9 cellular contexts compared by ENCODE assay signal in genomic region chr15:44718927-44719292, GRCh38. TPM values are rescaled to one million over a fixed set of nuclear protein-coding genes. Genes with fewer than 3 reads are reported as not detected.
DNase-seq lines count a peak whose midpoint lies in the region; ATAC-seq and TF ChIP-seq lines count a peak whose summit lies in the region.
"Had no signal": no experiment of that assay in that cellular context is flagged by ENCODE, and none has a peak within 500 bp of the region (broad histone marks: within the 10 kb centered on the region; RNA-seq: fewer than 3 reads in every experiment).

No MANE protein-coding gene starts in this region.

- no peaks in the 10 kb centered on the region for H3K9me3 ChIP-seq in spleen

- CTCF ChIA-PET in activated CD4-positive, alpha-beta memory T cell treated with anti-CD3 and anti-CD28 coated beads for 36 hours (lab: Charles Lee): interaction anchor here (1.1 to 16.5 kb wide), 4 partner anchors 11 to 67 kb away, joined by 3 to 312 read pairs (median 106); partner anchors contain the start of genes SPG11 and TRIM69

- no peaks in the 10 kb centered on the region for H3K27me3 Mint-ChIP-seq in activated T-cell treated with anti-CD3 and anti-CD28 coated beads, Interleukin-2, amount 50 U/mL, for 4 hours (ENCODE audit: low read depth)
- H3K27me3 Mint-ChIP-seq in activated CD4-positive, alpha-beta memory T cell treated with anti-CD3 and anti-CD28 coated beads for 36 hours: no peaks in the 10 kb centered on the region

- peaks cover 82% of the 10 kb centered on the region for H3K4me1 Mint-ChIP-seq in activated T-cell treated with anti-CD3 and anti-CD28 coated beads, Interleukin-2, amount 50 U/mL, for 4 hours (ENCODE audit: low read depth)
- peaks cover 87% of the 10 kb centered on the region for H3K4me1 Mint-ChIP-seq in activated CD4-positive, alpha-beta memory T cell treated with anti-CD3 and anti-CD28 coated beads for 36 hours (ENCODE audit: low read depth)

- H3K36me3 ChIP-seq in spleen: peaks cover 5 to 65% (median 47%) of the 10 kb centered on the region in 6 donors

- H3K4me3 Mint-ChIP-seq in activated T-cell treated with anti-CD3 and anti-CD28 coated beads, Interleukin-2, amount 50 U/mL, for 4 hours: peak overlapping the region; percentile 75
- peak overlapping the region; percentile 47 for H3K4me3 Mint-ChIP-seq in activated CD4-positive, alpha-beta memory T cell treated with anti-CD3 and anti-CD28 coated beads for 36 hours

- intact Hi-C loops in activated CD4-positive, alpha-beta memory T cell treated with anti-CD3 and anti-CD28 coated beads for 36 hours (cut with micrococcal nuclease): loop anchor here (1.0 to 2.0 kb wide), 3 partner anchors 8 to 16 kb away; partner anchors contain the start of genes B2M and PATL2
- intact Hi-C loops in spleen (cut with DNase I; ENCODE audit: low total_unique reads): no loop called here

- 79 to 91% (median 84%) methylated on average over 8 of the region's 8 CpGs for WGBS in spleen, 5 donors

- peaks cover 49% of the 10 kb centered on the region for H3K36me3 Mint-ChIP-seq in activated T-cell treated with anti-CD3 and anti-CD28 coated beads, Interleukin-2, amount 50 U/mL, for 4 hours (ENCODE audit: insufficient read depth)
- peaks cover 60% of the 10 kb centered on the region for H3K36me3 Mint-ChIP-seq in activated CD4-positive, alpha-beta memory T cell treated with anti-CD3 and anti-CD28 coated beads for 36 hours

- peak overlapping the region; percentile 92 for H3K27ac Mint-ChIP-seq in activated CD4-positive, alpha-beta memory T cell treated with anti-CD3 and anti-CD28 coated beads for 36 hours

- POLR2A ChIA-PET in activated CD4-positive, alpha-beta memory T cell treated with anti-CD3 and anti-CD28 coated beads for 36 hours (lab: Charles Lee): interaction anchor here (0.8 to 21.9 kb wide), 5 partner anchors 5 to 173 kb away, joined by 3 to 1161 read pairs (median 400); partner anchors contain the start of genes B2M, PATL2, SPG11 and TRIM69

- no peaks in the 10 kb centered on the region for H3K27me3 ChIP-seq in spleen (replicated peaks in 1 of 7)

- peaks cover 65 to 100% (median 97%) of the 10 kb centered on the region in 6 donors for H3K4me1 ChIP-seq in spleen

- TF ChIP-seq POLR2A in spleen (IDR thresholded peaks at IDR 0.05): no peak

- no peak for ATAC-seq in activated T-cell treated with anti-CD3 and anti-CD28 coated beads, Interleukin-2, amount 50 U/mL, for 4 hours
- ATAC-seq in GM19467 (IDR thresholded peaks at IDR 0.05; ENCODE audit: unreplicated experiment): no peak

- no peak for TF ChIP-seq CTCF in spleen (IDR thresholded peaks at IDR 0.05 in 8 of 11, conservative IDR thresholded peaks at IDR 0.05 in 3 of 11)

- no peaks in the 10 kb centered on the region for H3K9me3 Mint-ChIP-seq in activated T-cell treated with anti-CD3 and anti-CD28 coated beads, Interleukin-2, amount 50 U/mL, for 4 hours
- H3K9me3 Mint-ChIP-seq in activated CD4-positive, alpha-beta memory T cell treated with anti-CD3 and anti-CD28 coated beads for 36 hours: no peaks in the 10 kb centered on the region

- H3K4me3 ChIP-seq in spleen: peak overlapping the region in 2 of 8 donors; percentile 0 to 91
- H3K4me3 ChIP-seq: skin epidermis had no signal

- peak overlapping the region; percentile 11 to 100 (median 87) for H3K27ac ChIP-seq in spleen

- no peak for DNase-seq in activated T-cell treated with anti-CD3 and anti-CD28 coated beads, Interleukin-2, amount 50 U/mL, for 4 hours
- DNase-seq in activated T-cell treated with anti-CD3 and anti-CD28 coated beads for 4 hours (no peak), spleen (no peak), DMS153 (lab: John Stamatoyannopoulos, UW) (no peak)
- DNase-seq in activated CD4-positive, alpha-beta memory T cell treated with anti-CD3 and anti-CD28 coated beads for 36 hours: peak; percentile 31
- DNase-seq: GF-D8, NCI-H1417 treated with DMSO at 0.1 percent for 48 hours had no signal

RNA-seq across cellular contexts. Expression of gene B2M, which starts 7.6 kb away (rescaled TPM):
- total RNA-seq in activated T-cell treated with anti-CD3 and anti-CD28 coated beads, Interleukin-2, amount 50 U/mL, for 4 hours: 1,000 to 10,000 TPM; 3,850 to 4,350 (median 4,124) TPM
- 1,000 to 10,000 TPM; 6,098 to 6,314 TPM for total RNA-seq in activated CD4-positive, alpha-beta memory T cell treated with anti-CD3 and anti-CD28 coated beads for 36 hours
- total RNA-seq in spleen: over 10,000 TPM in 1 of 7 donors, 1,000 to 10,000 TPM in 6; 5,238 to 10,333 (median 6,268) TPM
- polyA plus RNA-seq in spleen: 1,000 to 10,000 TPM; 3,969 to 5,676 (median 5,369) TPM

RNA-seq across cellular contexts. Expression of gene PATL2, which starts 7.8 kb away (rescaled TPM):
- 1 to 10 TPM; 3.6 to 5.2 (median 3.9) TPM for total RNA-seq in activated T-cell treated with anti-CD3 and anti-CD28 coated beads, Interleukin-2, amount 50 U/mL, for 4 hours
- total RNA-seq in activated CD4-positive, alpha-beta memory T cell treated with anti-CD3 and anti-CD28 coated beads for 36 hours: 10 to 100 TPM; 16.5 to 17.2 TPM
- 10 to 100 TPM; 17.0 to 36.9 (median 28.3) TPM for total RNA-seq in spleen
- 10 to 100 TPM; 26.0 to 64.2 (median 35.6) TPM for polyA plus RNA-seq in spleen

RNA-seq across cellular contexts. Expression of gene TRIM69, which starts 17.4 kb away (rescaled TPM):
- 10 to 100 TPM; 45.4 to 58.2 (median 46.4) TPM for total RNA-seq in activated T-cell treated with anti-CD3 and anti-CD28 coated beads, Interleukin-2, amount 50 U/mL, for 4 hours
- total RNA-seq in activated CD4-positive, alpha-beta memory T cell treated with anti-CD3 and anti-CD28 coated beads for 36 hours: 10 to 100 TPM; 76.0 to 78.0 TPM
- 10 to 100 TPM; 24.7 to 54.9 (median 46.9) TPM for total RNA-seq in spleen
- 10 to 100 TPM; 16.4 to 44.5 (median 22.3) TPM for polyA plus RNA-seq in spleen

RNA-seq across cellular contexts. Expression of gene SPG11, which starts 55.4 kb away (rescaled TPM):
- total RNA-seq in activated T-cell treated with anti-CD3 and anti-CD28 coated beads, Interleukin-2, amount 50 U/mL, for 4 hours: 10 to 100 TPM; 36.9 to 37.3 (median 37.1) TPM
- total RNA-seq in activated CD4-positive, alpha-beta memory T cell treated with anti-CD3 and anti-CD28 coated beads for 36 hours: 10 to 100 TPM; 84.6 to 86.8 TPM
- 100 to 1,000 TPM; 119 to 218 (median 143) TPM for total RNA-seq in spleen
- polyA plus RNA-seq in spleen: 10 to 100 TPM; 37.4 to 53.2 (median 41.2) TPM
